Comparison of ENCODE assay signal across 31 cellular contexts in genomic region chr1:178577882-178578281, GRCh38.
"Had no signal": no experiment of that assay in that cellular context is flagged by ENCODE, and none has a peak within 500 bp of the region (broad histone marks: within the 10 kb centered on the region; RNA-seq: fewer than 3 reads in every experiment).

No MANE protein-coding gene starts in this region.

- H3K9me3 Mint-ChIP-seq: activated CD4-positive, alpha-beta memory T cell treated with anti-CD3 and anti-CD28 coated beads for 36 hours; activated naive CD4-positive, alpha-beta T cell treated with anti-CD3 and anti-CD28 coated beads, Interleukin-2, amount 10 ng/mL, durations not matched to agents 7 days and 5 days; activated naive CD8-positive, alpha-beta T cell treated with anti-CD3 and anti-CD28 coated beads, Interleukin-2, amount 10 ng/mL, durations not matched to agents 7 days and 5 days; effector memory CD8-positive, alpha-beta T cell; mesothelial cell of epicardium; naive thymus-derived CD8-positive, alpha-beta T cell; neural crest cell had no signal

- H3K9ac ChIP-seq: parathyroid adenoma had no signal

- H3K27me3 ChIP-seq: brain microvascular endothelial cell, gastrocnemius medialis, right atrium auricular region, testis, transverse colon had no signal

- H3K36me3 Mint-ChIP-seq: activated CD4-positive, alpha-beta memory T cell treated with anti-CD3 and anti-CD28 coated beads for 36 hours; activated naive CD4-positive, alpha-beta T cell treated with anti-CD3 and anti-CD28 coated beads, Interleukin-2, amount 10 ng/mL, durations not matched to agents 7 days and 5 days; activated naive CD8-positive, alpha-beta T cell treated with anti-CD3 and anti-CD28 coated beads, Interleukin-2, amount 10 ng/mL, durations not matched to agents 7 days and 5 days; mesothelial cell of epicardium; naive thymus-derived CD8-positive, alpha-beta T cell had no signal

- DNase-seq: activated CD4-positive, alpha-beta memory T cell treated with anti-CD3 and anti-CD28 coated beads for 36 hours; activated CD4-positive, alpha-beta T cell treated with anti-CD3 and anti-CD28 coated beads for 48 hours; activated CD8-positive, alpha-beta memory T cell treated with anti-CD3 and anti-CD28 coated beads, Interleukin-2, amount 50 U/mL, for 4 hours; activated gamma-delta T cell; activated naive CD4-positive, alpha-beta T cell treated with anti-CD3 and anti-CD28 coated beads, Interleukin-2, amount 10 ng/mL, durations not matched to agents 7 days and 5 days; activated naive CD8-positive, alpha-beta T cell treated with anti-CD3 and anti-CD28 coated beads, Interleukin-2, amount 10 ng/mL, durations not matched to agents 7 days and 5 days; activated T-cell treated with anti-CD3 and anti-CD28 coated beads, Interleukin-2, amount 50 U/mL, for 1 hour; brain microvascular endothelial cell; dorsolateral prefrontal cortex; effector memory CD8-positive, alpha-beta T cell; erythroblast; gastrocnemius medialis; glutamatergic neuron; left cardiac atrium; left ventricle myocardium superior; mammary epithelial cell; naive thymus-derived CD8-positive, alpha-beta T cell; nucleus accumbens; stimulated activated CD4-positive, alpha-beta T cell treated with anti-CD3 and anti-CD28 coated beads, Interleukin-15, amount 100 ng/mL, for 24 hours; stimulated activated CD4-positive, alpha-beta T cell treated with anti-CD3 and anti-CD28 coated beads, Interleukin-2, amount 100 ng/mL, for 24 hours; stimulated activated naive CD8-positive, alpha-beta T cell treated with anti-CD3 and anti-CD28 coated beads, Interleukin-15, Interleukin-2, amounts not matched to agents 100 U/mL and 50 U/mL, for 24 hours; testis had no signal

- H3K27me3 Mint-ChIP-seq: activated naive CD8-positive, alpha-beta T cell treated with anti-CD3 and anti-CD28 coated beads, Interleukin-2, amount 10 ng/mL, durations not matched to agents 7 days and 5 days had no signal

- H3K79me2 ChIP-seq: parathyroid adenoma had no signal

- H3K27ac Mint-ChIP-seq: activated CD4-positive, alpha-beta memory T cell treated with anti-CD3 and anti-CD28 coated beads for 36 hours; activated naive CD4-positive, alpha-beta T cell treated with anti-CD3 and anti-CD28 coated beads, Interleukin-2, amount 10 ng/mL, durations not matched to agents 7 days and 5 days; activated naive CD8-positive, alpha-beta T cell treated with anti-CD3 and anti-CD28 coated beads, Interleukin-2, amount 10 ng/mL, durations not matched to agents 7 days and 5 days; effector memory CD8-positive, alpha-beta T cell; mesothelial cell of epicardium had no signal

- H2AFZ ChIP-seq: parathyroid adenoma had no signal

- H3K36me3 ChIP-seq: brain microvascular endothelial cell, gastrocnemius medialis, right atrium auricular region, transverse colon had no signal

- H3K4me3 Mint-ChIP-seq: activated CD4-positive, alpha-beta memory T cell treated with anti-CD3 and anti-CD28 coated beads for 36 hours; activated naive CD4-positive, alpha-beta T cell treated with anti-CD3 and anti-CD28 coated beads, Interleukin-2, amount 10 ng/mL, durations not matched to agents 7 days and 5 days; activated naive CD8-positive, alpha-beta T cell treated with anti-CD3 and anti-CD28 coated beads, Interleukin-2, amount 10 ng/mL, durations not matched to agents 7 days and 5 days; effector memory CD8-positive, alpha-beta T cell; mesothelial cell of epicardium; neural crest cell had no signal

- H3K9me3 ChIP-seq: gastrocnemius medialis, right atrium auricular region, testis, transverse colon had no signal

- H3K4me2 ChIP-seq: smooth muscle cell had no signal

- ATAC-seq: activated CD4-positive, CD25-positive, alpha-beta regulatory T cell treated with anti-CD3 and anti-CD28 coated beads, Interleukin-2, amount 50 U/mL, for 24 hours; effector memory CD8-positive, alpha-beta T cell; gastrocnemius medialis; left cardiac atrium; left ventricle myocardium superior; naive thymus-derived CD8-positive, alpha-beta T cell; stimulated activated naive CD8-positive, alpha-beta T cell treated with anti-CD3 and anti-CD28 coated beads, Interleukin-15, Interleukin-2, amounts not matched to agents 100 U/mL and 50 U/mL, for 24 hours had no signal

- H3K4me3 ChIP-seq: coronary artery, dorsolateral prefrontal cortex, gastrocnemius medialis, right atrium auricular region, smooth muscle cell, testis, transverse colon had no signal

- H3K4me1 Mint-ChIP-seq: activated naive CD4-positive, alpha-beta T cell treated with anti-CD3 and anti-CD28 coated beads, Interleukin-2, amount 10 ng/mL, durations not matched to agents 7 days and 5 days; activated naive CD8-positive, alpha-beta T cell treated with anti-CD3 and anti-CD28 coated beads, Interleukin-2, amount 10 ng/mL, durations not matched to agents 7 days and 5 days had no signal

- H3K27ac ChIP-seq: brain microvascular endothelial cell, coronary artery, dorsolateral prefrontal cortex, gastrocnemius medialis, parathyroid adenoma, right atrium auricular region, testis, VCaP had no signal

- H3K4me1 ChIP-seq: parathyroid adenoma, testis had no signal
